24 cellular contexts compared by ENCODE assay signal in the genomic region with DNA sequence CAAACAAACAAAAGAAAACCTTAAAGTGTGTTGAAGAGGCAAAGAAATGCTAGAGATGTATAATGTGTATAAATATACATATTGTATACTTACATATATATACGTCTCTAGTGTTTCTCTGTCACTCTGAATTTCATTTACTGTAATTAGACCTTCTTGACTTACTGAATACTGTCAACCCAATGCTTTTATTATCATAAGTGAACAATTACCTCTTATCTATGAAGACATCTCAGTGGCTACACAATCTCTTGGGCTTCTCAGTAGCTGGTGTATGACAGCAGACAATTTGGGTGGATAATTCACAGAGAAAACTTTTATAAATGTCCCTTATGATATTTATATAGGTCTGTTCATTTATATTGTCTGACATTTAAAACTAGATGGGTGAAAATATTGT.
"Had no signal": no experiment of that assay in that cellular context is flagged by ENCODE, and none has a peak within 500 bp of the region (broad histone marks: within the 10 kb centered on the region; RNA-seq: fewer than 3 reads in every experiment).

No MANE protein-coding gene starts in this region.

- H3K4me3 ChIP-seq: colonic mucosa, coronary artery, dorsolateral prefrontal cortex, esophagus muscularis mucosa, esophagus squamous epithelium, gastrocnemius medialis, gastroesophageal sphincter, heart left ventricle, heart right ventricle had no signal

- DNase-seq: colonic mucosa; cortex of kidney; dermis blood vessel endothelial cell; dorsolateral prefrontal cortex; effector CD4-positive, alpha-beta T cell; effector CD8-positive, alpha-beta T cell; effector memory CD4-positive, alpha-beta T cell; effector memory CD8-positive, alpha-beta T cell; endodermal cell; erythroblast; esophagus squamous epithelium; foreskin fibroblast; foreskin keratinocyte; foreskin melanocyte; gastrocnemius medialis; glutamatergic neuron; head of caudate nucleus; heart left ventricle; heart right ventricle had no signal

- H3K27me3 ChIP-seq: colonic mucosa, esophagus muscularis mucosa, esophagus squamous epithelium, foreskin keratinocyte, gastrocnemius medialis, gastroesophageal sphincter, heart left ventricle, heart right ventricle had no signal

- H3K36me3 ChIP-seq: colonic mucosa, esophagus muscularis mucosa, esophagus squamous epithelium, gastrocnemius medialis, gastroesophageal sphincter, heart left ventricle, heart right ventricle had no signal

- H3K27ac ChIP-seq: colonic mucosa, coronary artery, dorsolateral prefrontal cortex, epithelial cell of prostate, esophagus muscularis mucosa, esophagus squamous epithelium, foreskin keratinocyte, gastrocnemius medialis, gastroesophageal sphincter, heart left ventricle, heart right ventricle had no signal

- H3K9me3 ChIP-seq: colonic mucosa, esophagus muscularis mucosa, esophagus squamous epithelium, gastrocnemius medialis, gastroesophageal sphincter, heart left ventricle, heart right ventricle had no signal

- H3K4me1 ChIP-seq: colonic mucosa, esophagus muscularis mucosa, esophagus squamous epithelium, foreskin keratinocyte, gastrocnemius medialis, gastroesophageal sphincter, heart left ventricle, heart right ventricle had no signal

- ATAC-seq: effector memory CD8-positive, alpha-beta T cell; esophagus mucosa; foreskin keratinocyte; gastrocnemius medialis; gastroesophageal sphincter; heart left ventricle; heart right ventricle had no signal
